ENCODE assay signal across 17 cellular contexts in genomic region chr7:107815254-107815882, GRCh38. TPM values are rescaled to one million over a fixed set of nuclear protein-coding genes. Genes with fewer than 3 reads are reported as not detected.
DNase-seq lines count a peak whose midpoint lies in the region; ATAC-seq and TF ChIP-seq lines count a peak whose summit lies in the region.
"Had no signal": no experiment of that assay in that cellular context is flagged by ENCODE, and none has a peak within 500 bp of the region (broad histone marks: within the 10 kb centered on the region; RNA-seq: fewer than 3 reads in every experiment).

No MANE protein-coding gene starts in this region.

- no peaks in the 10 kb centered on the region for H3K9me3 Mint-ChIP-seq in T-cell

- WGBS in gastroesophageal sphincter (ENCODE audit: low coverage in 1 of 2), 2 donors = 35 to 39% methylated on average over 4 of the region's 4 CpGs

- H3K9me3 ChIP-seq in gastroesophageal sphincter = no peaks in the 10 kb centered on the region

- no peaks in the 10 kb centered on the region for H3K36me3 Mint-ChIP-seq in T-cell
- H3K36me3 Mint-ChIP-seq: activated naive CD8-positive, alpha-beta T cell had no signal

- no peak for TF ChIP-seq EP300 in gastroesophageal sphincter (IDR thresholded peaks at IDR 0.05)

- POLR2A ChIA-PET in T-cell (lab: Charles Lee) = no interaction called here

- no peak for TF ChIP-seq POLR2A in gastroesophageal sphincter (IDR thresholded peaks at IDR 0.05)

- H3K27me3 ChIP-seq in gastroesophageal sphincter = no peaks in the 10 kb centered on the region

- intact Hi-C loops in cardiac septum (cut with DNase I) = no loop called here

- ATAC-seq in activated CD4-positive, CD25-positive, alpha-beta regulatory T cell treated with anti-CD3 and anti-CD28 coated beads, Interleukin-2, amount 50 U/mL, for 24 hours = peak; percentile 76 to 88
- no peak for ATAC-seq in gastroesophageal sphincter
- ATAC-seq in T-cell (replicated peaks in 1 of 4) = no peak

- no peak overlapping the region for H3K27ac Mint-ChIP-seq in T-cell
- H3K27ac Mint-ChIP-seq: activated naive CD8-positive, alpha-beta T cell; CD4-positive, CD25-positive, alpha-beta regulatory T cell had no signal

- H3K4me1 Mint-ChIP-seq in T-cell = peaks cover 0 to 8% (median 4%) of the 10 kb centered on the region in 3 donors

- H3K4me1 ChIP-seq in gastroesophageal sphincter = peaks cover 0 to 29% (median 4%) of the 10 kb centered on the region in 3 donors

- H3K27me3 Mint-ChIP-seq in T-cell = peaks cover 0 to 3% of the 10 kb centered on the region in 2 donors
- H3K27me3 Mint-ChIP-seq: activated naive CD8-positive, alpha-beta T cell had no signal

- H3K27ac ChIP-seq in VCaP = peak overlapping the region; percentile 45
- H3K27ac ChIP-seq in gastroesophageal sphincter = peak overlapping the region; percentile 73 to 88 (median 80)

- H3K4me3 Mint-ChIP-seq in T-cell = no peak overlapping the region
- H3K4me3 Mint-ChIP-seq: activated naive CD8-positive, alpha-beta T cell; CD4-positive, CD25-positive, alpha-beta regulatory T cell had no signal

- CTCF ChIA-PET in T-cell (lab: Charles Lee) = no interaction called here

- TF ChIP-seq CTCF in VCaP (conservative IDR thresholded peaks at IDR 0.05) = no peak
- no peak for TF ChIP-seq CTCF in gastroesophageal sphincter (IDR thresholded peaks at IDR 0.05)

- DNase-seq in activated CD4-positive, CD25-positive, alpha-beta regulatory T cell (lab: John Stamatoyannopoulos, UW) = no peak
- peak; percentile 1 for DNase-seq in ELR (ENCODE audit: low read depth)
- DNase-seq in cardiac septum (ENCODE audit: low spot score) = no peak
- DNase-seq in T-cell = no peak
- no peak for DNase-seq in NCI-H1105 treated with DMSO at 0.1 percent for 48 hours (lab: John Stamatoyannopoulos, UW)
- DNase-seq: central memory CD4-positive, alpha-beta T cell; glutamatergic neuron; NCI-H146; NCI-H446; SHP77 treated with DMSO at 0.1 percent for 48 hours; substantia nigra had no signal

- no peaks in the 10 kb centered on the region for H3K36me3 ChIP-seq in gastroesophageal sphincter

- H3K4me3 ChIP-seq in gastroesophageal sphincter = no peak overlapping the region

RNA-seq across cellular contexts. Expression of gene SLC26A3, which starts 12.3 kb away (rescaled TPM):
- 10 to 100 TPM in 2 of 4 donors, 1 to 10 TPM in 1, under 1 TPM in 1; 0.81 to 13.1 (median 8.6) TPM for total RNA-seq in gastroesophageal sphincter
- total RNA-seq in cardiac septum = not detected
- under 1 TPM in 3 of 5 donors, not detected in 2; 0.33 to 0.93 (median 0.70) TPM for total RNA-seq in T-cell
- total RNA-seq: A172; CD4-positive, CD25-positive, alpha-beta regulatory T cell had no signal

Comparison
In these comparisons a context has a peak if more than half of its experiments do, and no peak if none do; other contexts are left out.
1. ATAC-seq: peak in activated CD4-positive, CD25-positive, alpha-beta regulatory T cell treated with anti-CD3 and anti-CD28 coated beads, Interleukin-2, amount 50 U/mL, for 24 hours (2 of 2); none in gastroesophageal sphincter (single experiment) and T-cell (0 of 4).